9 cellular contexts compared by ENCODE assay signal in the genomic region with DNA sequence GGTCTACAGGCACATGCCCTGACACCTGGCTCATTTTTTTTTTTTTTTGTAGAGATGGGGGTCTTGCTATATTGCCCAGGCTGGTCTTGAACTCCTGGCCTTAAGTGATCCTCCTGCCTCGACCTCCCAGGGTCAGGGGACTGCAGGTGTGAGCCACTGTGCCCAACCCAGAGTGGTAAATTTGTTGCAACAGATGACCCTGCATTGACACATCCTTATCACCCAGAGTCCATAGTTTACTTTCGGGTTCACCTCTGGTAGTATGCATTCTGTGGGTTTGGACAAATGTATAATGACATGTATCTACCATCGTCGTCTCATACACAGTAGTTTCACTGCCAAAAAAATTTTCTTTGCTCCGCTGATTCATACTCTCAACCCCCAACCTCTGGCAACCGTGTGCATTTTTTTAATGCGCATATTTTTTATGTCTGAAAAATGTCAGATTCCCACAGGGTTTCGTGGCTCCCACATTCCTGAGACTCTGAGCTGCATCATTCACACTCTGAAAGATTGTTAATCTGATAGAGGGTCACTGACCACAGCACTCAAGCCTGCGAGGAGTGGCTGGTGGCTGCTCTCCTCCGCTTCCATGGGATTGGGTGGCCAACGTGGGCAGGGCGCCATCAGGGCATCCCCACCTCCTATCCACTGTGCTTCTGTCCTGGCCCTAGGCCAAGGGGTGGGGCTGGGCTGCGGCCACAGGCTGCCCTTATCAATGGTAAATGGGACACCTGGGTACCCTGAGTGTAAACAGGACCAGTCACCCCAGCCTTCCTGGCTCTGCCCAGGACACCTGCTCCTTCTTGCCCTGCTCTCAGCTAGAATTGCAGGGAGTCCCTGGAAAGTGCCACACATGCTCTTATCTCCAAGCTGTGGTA. TPM values are rescaled to one million over a fixed set of nuclear protein-coding genes. Genes with fewer than 3 reads are reported as not detected.
DNase-seq lines count a peak whose midpoint lies in the region; ATAC-seq, FAIRE-seq and TF ChIP-seq lines count a peak whose summit lies in the region.
"Had no signal": no experiment of that assay in that cellular context is flagged by ENCODE, and none has a peak within 500 bp of the region (broad histone marks: within the 10 kb centered on the region; RNA-seq: fewer than 3 reads in every experiment).

No MANE protein-coding gene starts in this region.

- peaks cover 74% of the 10 kb centered on the region for H4K20me1 ChIP-seq in astrocyte (ENCODE audit: insufficient read depth, low read length)

- H3K27ac Mint-ChIP-seq in astrocyte (ENCODE audit: unreplicated experiment), result peak overlapping the region; percentile 94
- H3K27ac Mint-ChIP-seq: CD4-positive, CD25-positive, alpha-beta regulatory T cell had no signal

- H3K4me3 Mint-ChIP-seq in astrocyte (ENCODE audit: unreplicated experiment), result peak overlapping the region; percentile 74
- H3K4me3 Mint-ChIP-seq: CD4-positive, CD25-positive, alpha-beta regulatory T cell had no signal

- H3K27me3 Mint-ChIP-seq in astrocyte (ENCODE audit: low read depth, unreplicated experiment), result no peaks in the 10 kb centered on the region

- no peak for TF ChIP-seq POLR2A in uterus (IDR thresholded peaks at IDR 0.05)

- H3K36me3 Mint-ChIP-seq in astrocyte (ENCODE audit: low read depth, unreplicated experiment), result peaks cover 11% of the 10 kb centered on the region
- H3K36me3 Mint-ChIP-seq: CD4-positive, CD25-positive, alpha-beta regulatory T cell had no signal

- intact Hi-C loops in uterus (cut with DNase I; ENCODE audit: low total_unique reads), result no loop called here

- H3K79me2 ChIP-seq in astrocyte (ENCODE audit: insufficient read depth, low read length), result peaks cover 87% of the 10 kb centered on the region

- TF ChIP-seq CTCF in astrocyte (IDR thresholded peaks at IDR 0.05; ENCODE audit: insufficient read depth, low read depth, low read length) (no peak), uterus (IDR thresholded peaks at IDR 0.05) (no peak)

- peaks cover 3% of the 10 kb centered on the region for H3K36me3 ChIP-seq in astrocyte (ENCODE audit: insufficient read depth, low read length)
- no peaks in the 10 kb centered on the region for H3K36me3 ChIP-seq in uterus

- peaks cover 58% of the 10 kb centered on the region for H3K4me1 Mint-ChIP-seq in astrocyte (ENCODE audit: low read depth, unreplicated experiment)
- H3K4me1 Mint-ChIP-seq: CD4-positive, CD25-positive, alpha-beta regulatory T cell had no signal

- H3K9me3 ChIP-seq in astrocyte (ENCODE audit: insufficient read depth, low read depth, low read length), result no peaks in the 10 kb centered on the region
- no peaks in the 10 kb centered on the region for H3K9me3 ChIP-seq in uterus

- H3K4me1 ChIP-seq in astrocyte (ENCODE audit: insufficient read depth, low read length) (peaks cover 57% of the 10 kb centered on the region), uterus (peaks cover 6 to 14% of the 10 kb centered on the region in 2 donors)

- ATAC-seq in left lobe of liver (peak; percentile 63), HG02623 (IDR thresholded peaks at IDR 0.05; ENCODE audit: unreplicated experiment) (no peak), HG03521 (IDR thresholded peaks at IDR 0.05; ENCODE audit: unreplicated experiment) (no peak)

- DNase-seq in NCI-H2171 treated with DMSO at 0.1 percent for 48 hours (lab: John Stamatoyannopoulos, UW), result peak; percentile 6
- no peak for DNase-seq in NCI-H2171 (lab: John Stamatoyannopoulos, UW)
- DNase-seq in astrocyte (ENCODE audit: low read depth), result peak; percentile 96
- peak; percentile 99 for DNase-seq in left lobe of liver (ENCODE audit: low spot score)
- peak in 1 of 2 donors; percentile 59 for DNase-seq in uterus
- DNase-seq in activated CD4-positive, alpha-beta T cell treated with anti-CD3 and anti-CD28 coated beads, Interleukin-2, amount 50 U/mL, for 48 hours, result no peak
- DNase-seq: CD4-positive, CD25-positive, alpha-beta regulatory T cell had no signal

- H3K27me3 ChIP-seq in astrocyte (ENCODE audit: insufficient read depth, low read length) (no peaks in the 10 kb centered on the region), uterus (no peaks in the 10 kb centered on the region)

- H3K27ac ChIP-seq in astrocyte (ENCODE audit: low read depth, low read length), result peak overlapping the region; percentile 88
- peak overlapping the region; percentile 20 to 71 for H3K27ac ChIP-seq in uterus

- H3K4me2 ChIP-seq in astrocyte (ENCODE audit: low read length), result peak overlapping the region; percentile 72

- H3K4me3 ChIP-seq in astrocyte (ENCODE audit: insufficient read depth, low read depth, low read length), result no peak overlapping the region
- no peak overlapping the region for H3K4me3 ChIP-seq in uterus

- H3K9me3 Mint-ChIP-seq in astrocyte (ENCODE audit: unreplicated experiment), result no peaks in the 10 kb centered on the region

- peak; percentile 62 for FAIRE-seq in astrocyte (lab: Jason Lieb, UNC)

- peak overlapping the region; percentile 75 for H3K9ac ChIP-seq in astrocyte (ENCODE audit: low read length)

- no peak overlapping the region for H2AFZ ChIP-seq in astrocyte (ENCODE audit: low read depth, low read length)

RNA-seq across cellular contexts. Expression of a gene that starts 9.6 kb away (rescaled TPM):
- total RNA-seq in astrocyte (293 and 321 TPM in 2 replicates), left lobe of liver (63.7 TPM), uterus (10 to 100 TPM; 10.9 to 86.0 (median 42.5) TPM)

Comparison
In these comparisons a context has a peak if more than half of its experiments do, and no peak if none do; other contexts are left out.
1. DNase-seq: peak in NCI-H2171 treated with DMSO at 0.1 percent for 48 hours (single experiment), astrocyte (single experiment) and left lobe of liver (single experiment); none in NCI-H2171 (single experiment) and activated CD4-positive, alpha-beta T cell treated with anti-CD3 and anti-CD28 coated beads, Interleukin-2, amount 50 U/mL, for 48 hours (0 of 2).